13 cellular contexts compared by ENCODE assay signal in the genomic region with DNA sequence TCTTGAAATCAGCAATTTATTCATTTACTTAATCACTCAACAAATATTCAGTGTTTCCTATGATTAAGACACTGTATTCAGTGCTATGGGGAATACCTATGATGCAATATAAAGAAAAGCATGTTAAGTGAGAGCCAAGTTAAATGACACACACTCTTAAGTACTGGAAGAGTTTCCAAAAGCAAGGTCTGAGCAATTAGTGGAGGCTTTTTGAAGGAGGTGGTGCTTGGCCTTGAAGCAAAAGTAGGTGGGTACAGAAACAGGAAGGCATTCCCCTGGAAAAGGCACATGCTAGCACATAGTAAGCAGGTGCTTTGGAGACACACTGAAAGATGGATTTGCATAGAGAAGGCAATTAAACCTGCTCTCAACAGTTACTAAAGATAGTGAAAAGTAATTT. TPM values are rescaled to one million over a fixed set of nuclear protein-coding genes. Genes with fewer than 3 reads are reported as not detected.
DNase-seq lines count a peak whose midpoint lies in the region; ATAC-seq and TF ChIP-seq lines count a peak whose summit lies in the region.
"Had no signal": no experiment of that assay in that cellular context is flagged by ENCODE, and none has a peak within 500 bp of the region (broad histone marks: within the 10 kb centered on the region; RNA-seq: fewer than 3 reads in every experiment).

No MANE protein-coding gene starts in this region.

- peaks cover 21% of the 10 kb centered on the region for H3K4me1 ChIP-seq in lower lobe of right lung
- H3K4me1 ChIP-seq in CD8-positive, alpha-beta T cell (ENCODE audit: insufficient read depth, low read length): no peaks in the 10 kb centered on the region

- in situ Hi-C loops in Caki2 (cut with HindIII; ENCODE audit: low pct_unique_long_range_greater_than_20kb, low sequenced_read_pairs): no loop called here

- H3K27ac ChIP-seq in lower lobe of right lung: no peak overlapping the region
- H3K27ac ChIP-seq in CD8-positive, alpha-beta T cell (ENCODE audit: low read depth, low read length): no peak overlapping the region
- H3K27ac ChIP-seq: heart right ventricle, SK-N-MC had no signal

- peaks cover 2% of the 10 kb centered on the region for H3K36me3 Mint-ChIP-seq in CD8-positive, alpha-beta T cell

- no peak overlapping the region for H3K4me3 Mint-ChIP-seq in CD8-positive, alpha-beta T cell

- no peak for TF ChIP-seq CTCF in lower lobe of right lung (IDR thresholded peaks at IDR 0.05)
- no peak for TF ChIP-seq CTCF in CD8-positive, alpha-beta T cell (IDR thresholded peaks at IDR 0.05)

- intact Hi-C loops in lower lobe of right lung (cut with DNase I): no loop called here
- intact Hi-C loops in CD8-positive, alpha-beta T cell (cut with DNase I, micrococcal nuclease): no loop called here

- H3K27me3 ChIP-seq in lower lobe of right lung (ENCODE audit: low read depth): no peaks in the 10 kb centered on the region
- peaks cover 8% of the 10 kb centered on the region for H3K27me3 ChIP-seq in CD8-positive, alpha-beta T cell (ENCODE audit: insufficient read depth, low read length)

- no peaks in the 10 kb centered on the region for H3K9me3 ChIP-seq in lower lobe of right lung
- H3K9me3 ChIP-seq in CD8-positive, alpha-beta T cell (ENCODE audit: low read length): no peaks in the 10 kb centered on the region
- H3K9me3 ChIP-seq: heart right ventricle had no signal

- no peak overlapping the region for H3K4me3 ChIP-seq in lower lobe of right lung
- H3K4me3 ChIP-seq in CD8-positive, alpha-beta T cell (ENCODE audit: low read depth, low read length): no peak overlapping the region
- H3K4me3 ChIP-seq: heart right ventricle, SK-N-MC had no signal

- peaks cover 21% of the 10 kb centered on the region for H3K4me1 Mint-ChIP-seq in CD8-positive, alpha-beta T cell (ENCODE audit: low read depth)

- CTCF ChIA-PET in CD8-positive, alpha-beta T cell (lab: Charles Lee): no interaction called here

- peak; percentile 34 for ATAC-seq in HG03378 (IDR thresholded peaks at IDR 0.05; ENCODE audit: unreplicated experiment)
- ATAC-seq in lower lobe of right lung: peak; percentile 79 to 86
- no peak for ATAC-seq in CD8-positive, alpha-beta T cell

- POLR2A ChIA-PET in CD8-positive, alpha-beta T cell (lab: Charles Lee): no interaction called here

- peak; percentile 33 for DNase-seq in Caki2 (ENCODE audit: low read depth)
- DNase-seq in astrocyte of the hippocampus (ENCODE audit: low read depth, low spot score): peak; percentile 78
- DNase-seq in lower lobe of right lung: no peak
- DNase-seq in germinal center (ENCODE audit: low spot score): no peak
- DNase-seq in COLO668 (lab: John Stamatoyannopoulos, UW; ENCODE audit: unreplicated experiment): no peak
- DNase-seq in CD8-positive, alpha-beta T cell: no peak
- no peak for DNase-seq in stimulated activated naive CD4-positive, alpha-beta T cell (lab: John Stamatoyannopoulos, UW)
- DNase-seq: heart right ventricle; NCI-H345; stimulated activated CD4-positive, alpha-beta T cell treated with anti-CD3 and anti-CD28 coated beads, Interleukin-15, amount 100 ng/mL, for 24 hours had no signal

- H3K27me3 Mint-ChIP-seq in CD8-positive, alpha-beta T cell (ENCODE audit: low read depth): peaks cover 56% of the 10 kb centered on the region

- no peaks in the 10 kb centered on the region for H3K36me3 ChIP-seq in lower lobe of right lung
- no peaks in the 10 kb centered on the region for H3K36me3 ChIP-seq in CD8-positive, alpha-beta T cell (ENCODE audit: insufficient read depth, low read length)
- H3K36me3 ChIP-seq: heart right ventricle had no signal

- H3K9me3 Mint-ChIP-seq in CD8-positive, alpha-beta T cell: no peaks in the 10 kb centered on the region

- H3K27ac Mint-ChIP-seq in CD8-positive, alpha-beta T cell: no peak overlapping the region

RNA-seq across cellular contexts. Expression of gene TSLP, which starts 4.0 kb away (rescaled TPM):
- not detected in 2 replicates for total RNA-seq in Caki2 (2014; rRNA removed; shearing (Covaris generic); ENCODE audit: low replicate concordance)
- total RNA-seq in lower lobe of right lung: 1.3 TPM
- total RNA-seq in CD8-positive, alpha-beta T cell: not detected
- total RNA-seq: cerebellum had no signal

RNA-seq across cellular contexts. Expression of gene WDR36, which starts 16.6 kb away (rescaled TPM):
- total RNA-seq in Caki2 (2014; rRNA removed; shearing (Covaris generic); ENCODE audit: low replicate concordance): 29.2 and 33.2 TPM in 2 replicates
- 27.7 TPM for total RNA-seq in lower lobe of right lung
- 10 to 100 TPM; 29.5 to 32.6 TPM for total RNA-seq in CD8-positive, alpha-beta T cell

Comparison
In these comparisons a context has a peak if more than half of its experiments do, and no peak if none do; other contexts are left out.
1. DNase-seq: peak in Caki2 (single experiment) and astrocyte of the hippocampus (single experiment); none in lower lobe of right lung (single experiment), germinal center (single experiment), COLO668 (single experiment), CD8-positive, alpha-beta T cell (0 of 7) and stimulated activated naive CD4-positive, alpha-beta T cell (0 of 6).